ENCODE assay signal across 8 cellular contexts in the genomic region with DNA sequence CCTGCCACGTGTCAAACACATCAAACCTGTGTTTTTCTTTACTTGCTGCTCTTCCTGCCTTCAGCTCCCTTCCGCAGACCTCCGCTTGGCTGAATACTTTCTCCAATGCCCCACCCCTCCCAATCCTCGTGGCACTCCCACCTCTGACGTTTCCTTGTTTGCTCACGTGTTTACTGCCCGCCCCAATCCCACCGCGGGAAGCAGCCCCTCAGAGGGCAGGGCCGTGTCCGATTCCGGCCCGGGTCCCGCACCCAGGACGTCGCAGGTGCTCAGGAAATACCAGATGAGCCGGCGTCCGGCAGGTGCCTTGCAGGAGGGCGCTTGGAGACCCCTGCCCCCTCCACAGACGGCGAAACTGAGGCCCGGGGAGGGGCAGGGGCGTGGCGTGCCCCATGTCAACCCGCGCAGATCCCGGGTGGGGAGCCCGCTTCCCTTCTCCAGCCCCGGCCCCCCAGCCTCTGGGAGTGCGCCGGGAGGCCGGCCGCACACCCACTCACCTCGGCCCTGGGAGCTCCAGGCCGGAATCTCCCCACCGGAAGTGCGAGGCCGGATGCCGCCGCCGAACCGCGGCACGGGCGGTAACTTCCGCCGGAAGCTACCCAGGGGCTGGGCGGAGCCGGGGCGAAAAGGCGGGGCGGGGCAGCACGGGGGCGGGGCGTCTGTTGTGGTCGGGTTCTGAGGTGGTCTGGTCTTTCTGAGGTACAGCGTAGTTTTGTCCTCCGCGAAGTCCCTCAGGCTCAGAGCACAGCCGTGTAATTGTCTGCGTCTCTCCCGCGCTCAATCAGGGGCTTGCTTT. TPM values are rescaled to one million over a fixed set of nuclear protein-coding genes. Genes with fewer than 3 reads are reported as not detected.
A peak's percentile ranks its signal among the peaks of the same experiment; 100 is the strongest.
DNase-seq lines count a peak whose midpoint lies in the region; ATAC-seq, FAIRE-seq and TF ChIP-seq lines count a peak whose summit lies in the region.

No MANE protein-coding gene starts in this region.

- POLR2A ChIA-PET in CD8-positive, alpha-beta memory T cell (lab: Charles Lee), result interaction anchor here (0.6 to 2.5 kb wide), 12 partner anchors 9 to 949 kb away, joined by 3 to 51 read pairs (median 4); a partner anchor contains a TSS

- H3K9me3 ChIP-seq in CD8-positive, alpha-beta memory T cell (ENCODE audit: low read length), result no peaks in the 10 kb centered on the region
- H3K9me3 ChIP-seq in mucosa of descending colon, result no peaks in the 10 kb centered on the region

- peak overlapping the region; percentile 91 to 100 (median 96) for H3K27ac Mint-ChIP-seq in CD8-positive, alpha-beta memory T cell

- intact Hi-C loops in mucosa of descending colon (cut with DNase I, micrococcal nuclease), result no loop called here

- H3K4me3 Mint-ChIP-seq in CD8-positive, alpha-beta memory T cell, result peak overlapping the region; percentile 80 to 98 (median 93)

- peak; percentile 99 for FAIRE-seq in HTR-8/SVneo (lab: Jason Lieb, UNC)

- ATAC-seq in GM19467 (IDR thresholded peaks at IDR 0.05; ENCODE audit: unreplicated experiment) (peak; percentile 73), mucosa of descending colon (peak; percentile 97)

- peaks cover 71% of the 10 kb centered on the region for H3K4me1 ChIP-seq in CD8-positive, alpha-beta memory T cell (ENCODE audit: insufficient read depth, low read length)
- peaks cover 22% of the 10 kb centered on the region for H3K4me1 ChIP-seq in mucosa of descending colon (ENCODE audit: low read depth)

- no peaks in the 10 kb centered on the region for H3K9me3 Mint-ChIP-seq in CD8-positive, alpha-beta memory T cell

- TF ChIP-seq CTCF in mucosa of descending colon (IDR thresholded peaks at IDR 0.05), result no peak

- DNase-seq in CD8-positive, alpha-beta memory T cell, result peak; percentile 83 to 90 (median 86)
- peak; percentile 99 for DNase-seq in HTR-8/SVneo (ENCODE audit: insufficient read length, low spot score)
- DNase-seq in OCI-M1 (lab: John Stamatoyannopoulos, UW), result peak; percentile 87
- DNase-seq in activated T-cell treated with anti-CD3 and anti-CD28 coated beads for 48 hours (ENCODE audit: low read depth), result peak; percentile 83
- peak; percentile 49 for DNase-seq in epithelial cell of prostate (ENCODE audit: low read depth, low spot score)
- DNase-seq in mucosa of descending colon, result peak; percentile 90 to 93 (median 93)
- peak; percentile 82 to 84 for DNase-seq in stimulated activated CD8-positive, alpha-beta memory T cell treated with anti-CD3 and anti-CD28 coated beads, Interleukin-2, amount 100 ng/mL, for 48 hours (ENCODE audit: low read depth in 2 of 2)

- no peaks in the 10 kb centered on the region for H3K27me3 Mint-ChIP-seq in CD8-positive, alpha-beta memory T cell

- H3K36me3 Mint-ChIP-seq in CD8-positive, alpha-beta memory T cell, result peaks cover 4 to 67% (median 19%) of the 10 kb centered on the region in 3 donors

- H3K36me3 ChIP-seq in CD8-positive, alpha-beta memory T cell (ENCODE audit: insufficient read depth, low read length), result peaks cover 17% of the 10 kb centered on the region
- peaks cover 3% of the 10 kb centered on the region for H3K36me3 ChIP-seq in mucosa of descending colon (ENCODE audit: low read depth)

- peak overlapping the region; percentile 82 for H3K4me3 ChIP-seq in CD8-positive, alpha-beta memory T cell (ENCODE audit: low read length)
- H3K4me3 ChIP-seq in mucosa of descending colon, result peak overlapping the region; percentile 98

- H3K4me1 Mint-ChIP-seq in CD8-positive, alpha-beta memory T cell, result peaks cover 67 to 84% (median 82%) of the 10 kb centered on the region in 3 donors

- H3K27ac ChIP-seq in CD8-positive, alpha-beta memory T cell (ENCODE audit: low read depth, low read length), result peak overlapping the region; percentile 98
- H3K27ac ChIP-seq in epithelial cell of prostate, result peak overlapping the region; percentile 88

- CTCF ChIA-PET in CD8-positive, alpha-beta memory T cell (lab: Charles Lee), result interaction anchor here (1.1 to 1.8 kb wide), 6 partner anchors 10 to 377 kb away, joined by 3 to 10 read pairs (median 6); a partner anchor contains a TSS

- H3K27me3 ChIP-seq in CD8-positive, alpha-beta memory T cell (ENCODE audit: insufficient read depth, low read length, poor library complexity, severe bottlenecking), result no peaks in the 10 kb centered on the region

RNA-seq across cellular contexts. Expression of a gene that starts 42.3 kb away (rescaled TPM):
- total RNA-seq in CD8-positive, alpha-beta memory T cell, result 10 to 100 TPM; 59.5 to 68.2 TPM
- 84.3 TPM for polyA plus RNA-seq in CD8-positive, alpha-beta memory T cell
- 10 to 100 TPM; 21.2 to 46.6 (median 27.1) TPM for total RNA-seq in mucosa of descending colon

RNA-seq across cellular contexts. Expression of a gene that starts 55.8 kb away (rescaled TPM):
- not detected for total RNA-seq in CD8-positive, alpha-beta memory T cell
- polyA plus RNA-seq in CD8-positive, alpha-beta memory T cell, result not detected
- under 1 TPM; 0.13 to 0.32 (median 0.19) TPM for total RNA-seq in mucosa of descending colon

Comparison
In these comparisons a context has a peak if more than half of its experiments do, and no peak if none do; other contexts are left out.
1. Peak in every context shown above with its lines: DNase-seq, ATAC-seq, H3K4me3 ChIP-seq and H3K27ac ChIP-seq.
2. DNase-seq: peak in every context shown above with its lines; median percentile 99 in HTR-8/SVneo; 93 in mucosa of descending colon; 87 in OCI-M1; 86 in CD8-positive, alpha-beta memory T cell; 83 in activated T-cell treated with anti-CD3 and anti-CD28 coated beads for 48 hours; 83 in stimulated activated CD8-positive, alpha-beta memory T cell treated with anti-CD3 and anti-CD28 coated beads, Interleukin-2, amount 100 ng/mL, for 48 hours; 49 in epithelial cell of prostate.